1 cellular context compared by ENCODE assay signal in the genomic region with DNA sequence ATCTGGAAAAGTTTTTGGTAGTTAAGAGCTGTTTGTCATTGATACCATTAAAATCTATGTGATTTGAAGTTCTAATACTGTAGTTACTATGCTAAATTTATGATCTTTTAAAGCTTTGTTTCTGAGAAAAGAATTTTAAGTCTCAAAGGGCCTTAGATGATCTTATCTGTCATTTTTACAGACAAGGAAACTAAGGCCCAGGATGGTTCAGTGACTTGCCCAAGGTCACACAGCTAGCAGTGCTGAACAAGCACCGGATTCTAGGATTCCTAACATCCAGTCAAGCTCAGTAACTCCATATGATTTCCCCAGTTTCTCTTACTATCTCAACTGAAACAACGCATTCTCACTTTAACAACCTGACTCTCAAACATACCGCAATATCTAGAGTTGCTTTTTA.
TF ChIP-seq lines count a peak whose summit lies in the region.

No MANE protein-coding gene starts in this region.

TF ChIP-seq in GM12878, 131 proteins besides CTCF, POLR2A, EP300 and RAD21:
- TF ChIP-seq ZNF622 (IDR thresholded peaks at IDR 0.05) (no peak), SMARCA5 (IDR thresholded peaks at IDR 0.05) (peak; percentile 80; the same call in 1 of the 2 replicates), POU2F2 (IDR thresholded peaks at IDR 0.05; ENCODE audit: borderline replicate concordance, low read depth, low read length) (no peak), TCF3 (IDR thresholded peaks at IDR 0.05; ENCODE audit: borderline replicate concordance, insufficient read depth, low read depth, low read length) (no peak), MXI1 (IDR thresholded peaks at IDR 0.05; ENCODE audit: low read depth, low read length) (no peak), STAT1 (conservative IDR thresholded peaks at IDR 0.05) (no peak), BACH1 (IDR thresholded peaks at IDR 0.05; ENCODE audit: borderline replicate concordance) (no peak), NFXL1 (IDR thresholded peaks at IDR 0.05; ENCODE audit: borderline replicate concordance) (no peak), CBFB (IDR thresholded peaks at IDR 0.05; ENCODE audit: low read depth) (no peak), CBX3 (IDR thresholded peaks at IDR 0.05; ENCODE audit: borderline replicate concordance, low read depth) (no peak), CEBPB (IDR thresholded peaks at IDR 0.05; ENCODE audit: borderline replicate concordance in 1 of 2, low read depth in 2 of 2, low read length in 2 of 2) (no peak), ZNF217 (IDR thresholded peaks at IDR 0.05) (peak; percentile 52; the same call in 1 of the 2 replicates), ZNF207 (IDR thresholded peaks at IDR 0.05; ENCODE audit: borderline replicate concordance) (no peak)
TF ChIP-seq in GM12878: peak in this region for 2.
